ENCODE assay signal across 12 cellular contexts in genomic region chr17:45043813-45044540, GRCh38. TPM values are rescaled to one million over a fixed set of nuclear protein-coding genes. Genes with fewer than 3 reads are reported as not detected.
DNase-seq lines count a peak whose midpoint lies in the region; ATAC-seq and TF ChIP-seq lines count a peak whose summit lies in the region.
"Had no signal": no experiment of that assay in that cellular context is flagged by ENCODE, and none has a peak within 500 bp of the region (broad histone marks: within the 10 kb centered on the region; RNA-seq: fewer than 3 reads in every experiment).

No MANE protein-coding gene starts in this region.

- DNase-seq in GM23338 (ENCODE audit: low spot score) = no peak
- peak; percentile 63 for DNase-seq in foreskin melanocyte
- no peak for DNase-seq in sigmoid colon
- DNase-seq in hypothalamus (lab: John Stamatoyannopoulos, UW) = no peak
- no peak for DNase-seq in GOT3 (lab: John Stamatoyannopoulos, UW)
- DNase-seq: BE2C, NCI-H748 treated with DMSO at 0.1 percent for 48 hours had no signal

- H3K4me1 ChIP-seq in GM23338 (ENCODE audit: insufficient read depth) (peaks cover 11% of the 10 kb centered on the region), sigmoid colon (peaks cover 0 to 54% (median 29%) of the 10 kb centered on the region in 4 donors)

- intact Hi-C loops in sigmoid colon (cut with DNase I) = loop anchor here (2.0 kb wide), 1 partner anchor 21 kb away; no protein-coding TSS in a partner anchor

- H3K79me2 ChIP-seq in GM23338 (replicated peaks; ENCODE audit: insufficient read depth) = peaks cover 43% of the 10 kb centered on the region

- H3K36me3 ChIP-seq in GM23338 (ENCODE audit: insufficient read depth) (no peaks in the 10 kb centered on the region), sigmoid colon (no peaks in the 10 kb centered on the region)
- H3K36me3 ChIP-seq: BE2C had no signal

- no peak overlapping the region for H2AFZ ChIP-seq in GM23338

- no peaks in the 10 kb centered on the region for H3K9me2 ChIP-seq in GM23338 (ENCODE audit: insufficient read depth)

- WGBS in sigmoid colon, 2 donors = 88 to 89% methylated on average over 18 of the region's 18 CpGs

- H3K36me3 Mint-ChIP-seq in GM23338 (ENCODE audit: low read depth) = peaks cover 9% of the 10 kb centered on the region
- H3K36me3 Mint-ChIP-seq in activated T-helper 17 cell treated with anti-CD3 and anti-CD28 coated beads, Interleukin-2, amount 50 U/mL, for 72 hours (ENCODE audit: low read depth) = peaks cover 23% of the 10 kb centered on the region

- H4K20me1 ChIP-seq in GM23338 (replicated peaks; ENCODE audit: insufficient read depth) = peaks cover 4% of the 10 kb centered on the region

- no peak for TF ChIP-seq POLR2A in sigmoid colon (IDR thresholded peaks at IDR 0.05)

- H3K9me3 Mint-ChIP-seq in GM23338 = no peaks in the 10 kb centered on the region; the same call in 2 of the 3 replicates
- no peaks in the 10 kb centered on the region for H3K9me3 Mint-ChIP-seq in activated T-helper 17 cell treated with anti-CD3 and anti-CD28 coated beads, Interleukin-2, amount 50 U/mL, for 72 hours

- 0 out of 2 replicates have a peak, but pooled peaks cover 8% of the 10 kb centered on the region for H3F3A ChIP-seq in GM23338 (replicated peaks; ENCODE audit: low read depth)

- no peak for TF ChIP-seq EP300 in sigmoid colon (IDR thresholded peaks at IDR 0.05)

- H3K27ac ChIP-seq in GM23338 (ENCODE audit: low read depth) = no peak overlapping the region
- peak overlapping the region; percentile 41 to 59 (median 48) for H3K27ac ChIP-seq in sigmoid colon
- H3K27ac ChIP-seq: SJSA1 had no signal

- TF ChIP-seq CTCF in GM23338 (conservative IDR thresholded peaks at IDR 0.05; ENCODE audit: low read depth in 2 of 2) (peak in 1 of 2 experiments; percentile 39; a peak in 2 of 4 replicates), sigmoid colon (IDR thresholded peaks at IDR 0.05) (no peak)

- H3K27me3 ChIP-seq in GM23338 (ENCODE audit: insufficient read depth) (no peaks in the 10 kb centered on the region), sigmoid colon (no peaks in the 10 kb centered on the region)
- H3K27me3 ChIP-seq: BE2C, SJSA1 had no signal

- peak overlapping the region; percentile 20; the same call in 1 of the 2 replicates for H3K4me2 ChIP-seq in GM23338

- no peaks in the 10 kb centered on the region for H3K9me3 ChIP-seq in sigmoid colon
- H3K9me3 ChIP-seq: BE2C, SJSA1 had no signal

- H3K27ac Mint-ChIP-seq in GM23338 = peak overlapping the region; percentile 30; the same call in 1 of the 2 replicates
- peak overlapping the region; percentile 17 for H3K27ac Mint-ChIP-seq in activated T-helper 17 cell treated with anti-CD3 and anti-CD28 coated beads, Interleukin-2, amount 50 U/mL, for 72 hours
- H3K27ac Mint-ChIP-seq: progenitor cell of endocrine pancreas had no signal

- ATAC-seq in GM23338 (no peak; the same call in 2 of the 3 replicates), HG03097 (IDR thresholded peaks at IDR 0.05; ENCODE audit: low FRiP score, unreplicated experiment) (no peak), HG03139 (IDR thresholded peaks at IDR 0.05; ENCODE audit: unreplicated experiment) (no peak)
- no peak for ATAC-seq in activated T-helper 17 cell treated with anti-CD3 and anti-CD28 coated beads, Interleukin-2, amount 50 U/mL, for 72 hours (replicated peaks)

- peaks cover 32% of the 10 kb centered on the region for H3K4me1 Mint-ChIP-seq in GM23338
- peaks cover 18% of the 10 kb centered on the region for H3K4me1 Mint-ChIP-seq in activated T-helper 17 cell treated with anti-CD3 and anti-CD28 coated beads, Interleukin-2, amount 50 U/mL, for 72 hours

- H3K4me3 ChIP-seq in GM23338 (no peak overlapping the region), sigmoid colon (no peak overlapping the region)
- H3K4me3 ChIP-seq: SJSA1 had no signal

- peaks cover 15% of the 10 kb centered on the region for H3K27me3 Mint-ChIP-seq in GM23338 (ENCODE audit: insufficient read depth, low read depth, poor library complexity)
- H3K27me3 Mint-ChIP-seq in activated T-helper 17 cell treated with anti-CD3 and anti-CD28 coated beads, Interleukin-2, amount 50 U/mL, for 72 hours = no peaks in the 10 kb centered on the region
- H3K27me3 Mint-ChIP-seq: progenitor cell of endocrine pancreas had no signal

- H3K4me3 Mint-ChIP-seq in GM23338 = no peak overlapping the region; the same call in 2 of the 3 replicates
- H3K4me3 Mint-ChIP-seq in activated T-helper 17 cell treated with anti-CD3 and anti-CD28 coated beads, Interleukin-2, amount 50 U/mL, for 72 hours = no peak overlapping the region

TF ChIP-seq in GM23338, 12 proteins besides CTCF, POLR2A, EP300 and RAD21 (continues in another document):
- no peak for TF ChIP-seq EZH2 (IDR thresholded peaks at IDR 0.05; ENCODE audit: low read depth, unreplicated experiment)
- no peak for TF ChIP-seq NANOG (IDR thresholded peaks at IDR 0.05; ENCODE audit: borderline replicate concordance)
- TF ChIP-seq CREB1 (CRISPR knock-in tag; IDR thresholded peaks at IDR 0.05; ENCODE audit: low read depth) = no peak
- TF ChIP-seq STAT1 (IDR thresholded peaks at IDR 0.05; ENCODE audit: unreplicated experiment) = no peak
- TF ChIP-seq ETS1 (IDR thresholded peaks at IDR 0.05) = no peak
- TF ChIP-seq POLR2AphosphoS5 (IDR thresholded peaks at IDR 0.05; ENCODE audit: low read depth) = no peak
- no peak for TF ChIP-seq ZNF114 (CRISPR knock-in tag; IDR thresholded peaks at IDR 0.05)
- TF ChIP-seq EZH2phosphoT487 (IDR thresholded peaks at IDR 0.05; ENCODE audit: unreplicated experiment) = no peak
- no peak for TF ChIP-seq REST (IDR thresholded peaks at IDR 0.05; ENCODE audit: unreplicated experiment)
- no peak for TF ChIP-seq JUNB (IDR thresholded peaks at IDR 0.05; ENCODE audit: unreplicated experiment)

RNA-seq across cellular contexts. Expression of gene DCAKD, which starts 7.5 kb away (rescaled TPM):
- total RNA-seq in GM23338 (2014; rRNA removed; shearing (Covaris generic)) = 51.3 and 57.2 TPM in 2 replicates
- polyA plus RNA-seq in GM23338 (2016; fragmentation: Nextera tagmentation; extraction: Ambion mirVana) (23.7 and 28.7 TPM in 2 replicates), sigmoid colon (10 to 100 TPM in 1 of 3 donors, 1 to 10 TPM in 2; 5.1 to 14.7 (median 7.8) TPM)
- total RNA-seq in activated T-helper 17 cell treated with anti-CD3 and anti-CD28 coated beads, Interleukin-2, amount 50 U/mL, for 72 hours = 10 to 100 TPM; 36.5 to 36.6 TPM
- total RNA-seq in sigmoid colon = 10 to 100 TPM; 25.2 to 46.0 (median 31.9) TPM

RNA-seq across cellular contexts. Expression of gene NMT1, which starts 17.1 kb away (rescaled TPM):
- 80.9 and 95.6 TPM in 2 replicates for total RNA-seq in GM23338 (2014; rRNA removed; shearing (Covaris generic))
- polyA plus RNA-seq in GM23338 (2016; fragmentation: Nextera tagmentation; extraction: Ambion mirVana) (298 and 327 TPM in 2 replicates), sigmoid colon (10 to 100 TPM; 13.2 to 38.4 (median 15.3) TPM)
- total RNA-seq in activated T-helper 17 cell treated with anti-CD3 and anti-CD28 coated beads, Interleukin-2, amount 50 U/mL, for 72 hours = 100 to 1,000 TPM; 101 to 120 TPM
- total RNA-seq in sigmoid colon = 10 to 100 TPM; 41.0 to 59.2 (median 55.6) TPM
